In the genomic region with DNA sequence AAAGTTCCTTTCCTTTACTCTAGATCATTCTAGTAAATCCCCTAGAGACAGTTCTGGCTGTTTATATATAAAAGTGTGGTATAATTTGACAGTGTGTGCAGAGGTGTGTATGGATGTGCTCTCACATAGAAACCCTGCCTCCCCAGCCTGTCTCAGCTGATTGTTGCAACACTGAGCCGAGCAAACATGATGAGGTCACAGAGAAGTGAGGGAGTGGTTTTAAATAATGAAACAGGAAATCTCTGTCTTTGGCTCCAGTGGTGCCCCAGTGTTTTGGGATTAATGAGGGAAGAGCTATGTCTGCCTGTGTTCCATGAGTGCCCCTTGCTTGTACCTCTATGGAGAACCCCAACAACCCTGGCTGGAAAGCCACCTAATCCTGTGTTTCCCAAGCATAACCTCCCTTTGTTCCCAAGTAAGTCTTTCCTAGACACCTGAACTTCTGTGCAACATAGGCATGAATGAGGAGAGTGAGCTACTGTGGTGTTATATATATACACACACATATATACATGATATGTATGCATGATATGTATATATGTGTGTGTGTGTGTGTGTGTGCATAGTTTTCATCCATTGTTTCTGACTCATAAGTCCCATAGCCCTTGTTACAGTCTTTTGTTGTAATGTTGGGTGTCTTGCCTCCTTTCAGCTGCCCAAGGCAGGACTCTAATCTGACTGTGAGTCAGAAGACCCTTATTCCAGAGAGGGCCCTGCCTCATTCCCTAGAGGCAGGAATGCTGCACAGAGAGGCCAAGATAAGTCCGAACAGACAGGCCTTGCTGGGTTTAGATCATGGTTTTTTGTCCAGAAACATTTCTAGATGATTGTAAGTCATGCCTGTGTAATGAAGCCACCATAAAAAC, we compare ENCODE assay signal across 8 cellular contexts. TPM values are rescaled to one million over a fixed set of nuclear protein-coding genes. Genes with fewer than 3 reads are reported as not detected.
DNase-seq lines count a peak whose midpoint lies in the region; ATAC-seq and TF ChIP-seq lines count a peak whose summit lies in the region.

No MANE protein-coding gene starts in this region.

- WGBS in liver: 50% methylated on average over 2 of the region's 2 CpGs

- no TSS peak for BruUV-seq in MCF 10A (replicated peaks; lab: Mats Ljungman, UMichigan)

- peak; percentile 31 to 51 for TF ChIP-seq RAD21 in liver (IDR thresholded peaks at IDR 0.05)

- DNase-seq in AG08396 (ENCODE audit: low spot score) (peak; percentile 84), NCI-H748 treated with DMSO at 0.1 percent for 48 hours (lab: John Stamatoyannopoulos, UW) (peak; percentile 70), MCF 10A (ENCODE audit: unreplicated experiment) (peak; percentile 86), type B pancreatic cell (ENCODE audit: extremely low spot score, unreplicated experiment) (no peak)
- DNase-seq in effector CD8-positive, alpha-beta T cell (lab: John Stamatoyannopoulos, UW): no peak
- DNase-seq in stimulated activated CD4-positive, alpha-beta T cell treated with anti-CD3 and anti-CD28 coated beads, Interleukin-2, amount 100 ng/mL, for 48 hours: no peak

- no peaks in the 10 kb centered on the region for H3K9me3 Mint-ChIP-seq in MCF 10A (ENCODE audit: unreplicated experiment)
- peaks cover 5% of the 10 kb centered on the region for H3K9me3 Mint-ChIP-seq in type B pancreatic cell

- H3K27ac Mint-ChIP-seq in MCF 10A (ENCODE audit: low read depth, unreplicated experiment) (peak overlapping the region; percentile 94), type B pancreatic cell (peak overlapping the region; percentile 100)

- intact Hi-C loops in MCF 10A (cut with micrococcal nuclease): no loop called here

- no peak for TF ChIP-seq CTCF in MCF 10A (IDR thresholded peaks at IDR 0.05; ENCODE audit: unreplicated experiment)
- no peak for TF ChIP-seq CTCF in liver (IDR thresholded peaks at IDR 0.05; ENCODE audit: low read depth, low read length, missing input control)
- no peak for TF ChIP-seq CTCF in type B pancreatic cell (conservative IDR thresholded peaks at IDR 0.05)

- H3K27me3 ChIP-seq in liver (ENCODE audit: control insufficient read depth in 4 of 4, insufficient read depth in 4 of 4, low read length in 3 of 4): no peaks in the 10 kb centered on the region

- no peak overlapping the region for H3K4me3 ChIP-seq in liver (ENCODE audit: low read depth in 1 of 3, low read length in 3 of 3)

- H3K9me3 ChIP-seq in liver (ENCODE audit: control insufficient read depth in 4 of 4, low read length in 3 of 4): no peaks in the 10 kb centered on the region

- H3K9ac ChIP-seq in liver (ENCODE audit: low read depth in 1 of 2, low read length in 2 of 2): peak overlapping the region in 1 of 2 donors; percentile 7

- H3K36me3 ChIP-seq in liver (ENCODE audit: control insufficient read depth in 4 of 4, insufficient read depth in 3 of 4, low read depth in 1 of 4, low read length in 3 of 4): no peaks in the 10 kb centered on the region

- peak overlapping the region; percentile 81 to 89 for H3K27ac ChIP-seq in liver (ENCODE audit: low read depth in 1 of 2, low read length in 2 of 2)

- H3K36me3 Mint-ChIP-seq in MCF 10A (ENCODE audit: insufficient read depth, unreplicated experiment) (no peaks in the 10 kb centered on the region), type B pancreatic cell (peaks cover 13% of the 10 kb centered on the region)

- CTCF ChIA-PET in MCF 10A (lab: Yijun Ruan, JAX): interaction anchor here (0.7 kb wide), 1 partner anchor 643 kb away, joined by 3 read pairs; no protein-coding TSS in a partner anchor

- POLR2A ChIA-PET in MCF 10A (lab: Yijun Ruan, JAX): interaction anchor here (0.6 to 1.6 kb wide), 8 partner anchors 9 to 539 kb away, joined by 3 to 5 read pairs (median 3); partner anchors contain the start of gene EIF5

- H3K27me3 Mint-ChIP-seq in MCF 10A (ENCODE audit: insufficient read depth, unreplicated experiment) (no peaks in the 10 kb centered on the region), type B pancreatic cell (no peaks in the 10 kb centered on the region)

- peak; percentile 50 for ATAC-seq in GM19351 (IDR thresholded peaks at IDR 0.05; ENCODE audit: unreplicated experiment)

- H3K4me1 ChIP-seq in liver (ENCODE audit: control insufficient read depth in 4 of 4, insufficient read depth in 4 of 4, low read length in 3 of 4): peaks cover 2 to 10% (median 7%) of the 10 kb centered on the region in 4 donors

- H3K4me1 Mint-ChIP-seq in MCF 10A (ENCODE audit: insufficient read depth, unreplicated experiment) (peaks cover 8% of the 10 kb centered on the region), type B pancreatic cell (ENCODE audit: unreplicated experiment) (peaks cover 15% of the 10 kb centered on the region)

- H3K4me3 Mint-ChIP-seq in MCF 10A (ENCODE audit: unreplicated experiment) (peak overlapping the region; percentile 53), type B pancreatic cell (peak overlapping the region; percentile 74)

TF ChIP-seq in liver, 16 proteins besides CTCF, POLR2A, EP300 and RAD21:
- TF ChIP-seq NR2F2 (IDR thresholded peaks at IDR 0.05) (no peak), GABPA (IDR thresholded peaks at IDR 0.05 in 1 of 2, conservative IDR thresholded peaks at IDR 0.05 in 1 of 2) (peak in 1 of 2 donors; percentile 19), YY1 (IDR thresholded peaks at IDR 0.05) (peak; percentile 27), EGR1 (IDR thresholded peaks at IDR 0.05; ENCODE audit: low read depth in 2 of 2) (no peak), HNF4A (conservative IDR thresholded peaks at IDR 0.05) (peak; percentile 14 to 18), SP1 (IDR thresholded peaks at IDR 0.05) (peak; percentile 62), JUND (IDR thresholded peaks at IDR 0.05) (peak; percentile 78 to 81), RXRA (IDR thresholded peaks at IDR 0.05) (peak; percentile 40 to 41), HNF4G (IDR thresholded peaks at IDR 0.05) (no peak), REST (IDR thresholded peaks at IDR 0.05) (peak; percentile 47)
- TF ChIP-seq, protein P1, sequence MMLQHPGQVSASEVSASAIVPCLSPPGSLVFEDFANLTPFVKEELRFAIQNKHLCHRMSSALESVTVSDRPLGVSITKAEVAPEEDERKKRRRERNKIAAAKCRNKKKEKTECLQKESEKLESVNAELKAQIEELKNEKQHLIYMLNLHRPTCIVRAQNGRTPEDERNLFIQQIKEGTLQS (IDR thresholded peaks at IDR 0.05): peak; percentile 20
- TF ChIP-seq, protein P2, sequence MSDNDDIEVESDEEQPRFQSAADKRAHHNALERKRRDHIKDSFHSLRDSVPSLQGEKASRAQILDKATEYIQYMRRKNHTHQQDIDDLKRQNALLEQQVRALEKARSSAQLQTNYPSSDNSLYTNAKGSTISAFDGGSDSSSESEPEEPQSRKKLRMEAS (IDR thresholded peaks at IDR 0.05): no peak

RNA-seq across cellular contexts. Expression of gene TRAF3, which starts 18.0 kb away (rescaled TPM):
- total RNA-seq in MCF 10A (2022) (24.3 and 25.3 TPM in 2 replicates), liver (10 to 100 TPM in 1 of 2 donors, 1 to 10 TPM in 1; 7.1 to 12.0 TPM), type B pancreatic cell (ENCODE audit: low replicate concordance) (19.2 and 24.0 TPM in 2 replicates)
- polyA plus RNA-seq in liver: 1 to 10 TPM; 2.1 to 3.3 TPM

Comparison
In these comparisons a context has a peak if more than half of its experiments do, and no peak if none do; other contexts are left out.
1. DNase-seq: peak in AG08396 (single experiment), NCI-H748 treated with DMSO at 0.1 percent for 48 hours (single experiment) and MCF 10A (single experiment); none in type B pancreatic cell (single experiment), effector CD8-positive, alpha-beta T cell (single experiment) and stimulated activated CD4-positive, alpha-beta T cell treated with anti-CD3 and anti-CD28 coated beads, Interleukin-2, amount 100 ng/mL, for 48 hours (0 of 2).